In the genomic region with DNA sequence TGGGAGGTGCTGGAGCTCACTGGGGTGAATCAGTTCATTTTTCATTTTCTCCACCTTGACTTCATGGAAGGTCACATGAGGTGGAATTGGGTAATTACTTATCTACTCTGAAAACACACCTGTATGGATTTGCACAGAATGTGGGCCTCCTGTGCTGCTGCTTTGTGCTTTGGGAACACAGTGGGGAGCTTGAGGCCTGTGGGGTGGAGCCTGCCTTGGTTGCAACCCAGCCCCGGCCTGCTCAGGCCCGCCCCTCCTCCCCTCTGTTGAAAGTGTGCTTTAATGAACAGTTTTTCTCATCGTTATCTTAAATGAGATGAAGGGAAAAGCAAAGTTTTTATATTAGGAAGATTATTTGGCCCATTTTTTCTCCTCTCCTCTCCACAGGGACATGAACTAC, we compare ENCODE assay signal across 1 cellular context.
TF ChIP-seq lines count a peak whose summit lies in the region.

No MANE protein-coding gene starts in this region.

TF ChIP-seq in GM23338, 12 proteins besides CTCF, POLR2A, EP300 and RAD21 (continued from another document):
- TF ChIP-seq REST (IDR thresholded peaks at IDR 0.05; ENCODE audit: unreplicated experiment): no peak
TF ChIP-seq in GM23338: peak in this region for 0.
